ENCODE assay signal across 21 cellular contexts in the genomic region with DNA sequence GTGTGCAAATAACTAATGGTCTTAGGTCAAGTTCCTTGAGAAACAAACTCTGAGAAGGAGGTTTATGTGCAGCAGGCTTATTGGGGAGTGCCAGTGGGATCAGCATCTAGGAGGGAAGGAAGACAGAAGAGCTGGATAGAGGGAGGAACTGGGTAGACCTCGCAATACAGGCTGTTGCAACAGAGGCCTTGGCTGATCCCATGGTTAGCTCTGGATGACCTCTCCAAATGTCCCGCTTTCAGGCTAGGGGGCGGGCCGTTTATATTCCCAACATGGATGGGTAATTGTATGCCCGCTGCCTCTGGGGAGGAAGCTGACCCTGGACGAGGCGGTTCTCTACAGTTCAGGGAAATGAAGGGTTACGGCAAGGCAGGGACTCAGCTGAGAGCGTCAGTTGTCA. TPM values are rescaled to one million over a fixed set of nuclear protein-coding genes. Genes with fewer than 3 reads are reported as not detected.
DNase-seq lines count a peak whose midpoint lies in the region; ATAC-seq, FAIRE-seq and TF ChIP-seq lines count a peak whose summit lies in the region.
"Had no signal": no experiment of that assay in that cellular context is flagged by ENCODE, and none has a peak within 500 bp of the region (broad histone marks: within the 10 kb centered on the region; RNA-seq: fewer than 3 reads in every experiment).

No MANE protein-coding gene starts in this region.

- H2AFZ ChIP-seq in HepG2 (ENCODE audit: low read length): no peak overlapping the region

- intact Hi-C loops in right lobe of liver (cut with DNase I): no loop called here
- intact Hi-C loops in HepG2 (cut with micrococcal nuclease; ENCODE audit: unreplicated experiment): no loop called here

- H3K27me3 ChIP-seq in right lobe of liver: no peaks in the 10 kb centered on the region
- H3K27me3 ChIP-seq in HepG2 (ENCODE audit: control insufficient read depth in 1 of 2, insufficient read depth in 2 of 2, low read length in 2 of 2): peaks cover 1 to 19% of the 10 kb centered on the region in 2 experiments; a peak in 3 of 5 replicates

- no peak for TF ChIP-seq RAD21 in HepG2 (CRISPR knock-in tag; IDR thresholded peaks at IDR 0.05)

- ATAC-seq in right lobe of liver (peak; percentile 66 to 88 (median 76)), HepG2 (no peak; the same call in 2 of the 3 replicates), left lobe of liver (peak; percentile 90)
- ATAC-seq: GM12878 had no signal

- H3K27ac ChIP-seq in right lobe of liver (no peak overlapping the region), HepG2 (ENCODE audit: extremely low read length, insufficient read depth, low read length) (no peak overlapping the region), substantia nigra (ENCODE audit: low read depth, low read length, poor library complexity, severe bottlenecking) (peak overlapping the region; percentile 88)
- H3K27ac ChIP-seq: 22Rv1 had no signal

- in situ Hi-C loops in HepG2 (cut with HindIII; ENCODE audit: extremely low pct_ligation_motif_present, low pct_unique_long_range_greater_than_20kb): no loop called here

- peak; percentile 31 to 66 (median 64) for DNase-seq in right lobe of liver
- no peak for DNase-seq in HepG2 (ENCODE audit: low spot score)
- peak; percentile 65 for DNase-seq in left lobe of liver (ENCODE audit: low spot score)
- DNase-seq in substantia nigra (lab: John Stamatoyannopoulos, UW): no peak
- DNase-seq in midbrain (lab: John Stamatoyannopoulos, UW): no peak
- no peak for DNase-seq in SK-N-DZ (ENCODE audit: low spot score)
- no peak for DNase-seq in putamen (ENCODE audit: low spot score)
- no peak for DNase-seq in KG1 (lab: John Stamatoyannopoulos, UW)
- DNase-seq: AML-193; C1 segment of cervical spinal cord; Calu3; CD4-positive, alpha-beta T cell; DMS 273 treated with DMSO at 0.1 percent for 48 hours; GOT3; H9 had no signal

- no peaks in the 10 kb centered on the region for H3K79me2 ChIP-seq in HepG2 (ENCODE audit: insufficient read depth, low read length)

- H3K4me1 ChIP-seq in right lobe of liver: peaks cover 0 to 14% (median 0%) of the 10 kb centered on the region in 4 donors
- H3K4me1 ChIP-seq in HepG2 (ENCODE audit: insufficient read depth, low read length): no peaks in the 10 kb centered on the region

- TF ChIP-seq POLR2A in right lobe of liver (IDR thresholded peaks at IDR 0.05): no peak
- no peak for TF ChIP-seq POLR2A in HepG2 (IDR thresholded peaks at IDR 0.05; ENCODE audit: insufficient read depth in 1 of 2, low read depth in 2 of 2, low read length in 2 of 2)

- H3K36me3 ChIP-seq in right lobe of liver: no peaks in the 10 kb centered on the region
- H3K36me3 ChIP-seq in HepG2 (replicated peaks in 1 of 2; ENCODE audit: control insufficient read depth in 1 of 2, insufficient read depth in 2 of 2, low read length in 2 of 2): no peaks in the 10 kb centered on the region

- H3K4me2 ChIP-seq in HepG2 (ENCODE audit: low read depth, low read length): no peak overlapping the region

- H3K9ac ChIP-seq in HepG2 (ENCODE audit: insufficient read depth, low read depth, low read length): no peak overlapping the region

- no peaks in the 10 kb centered on the region for H4K20me1 ChIP-seq in HepG2 (ENCODE audit: insufficient read depth, low read length)

- no peaks in the 10 kb centered on the region for H3K9me3 ChIP-seq in right lobe of liver
- H3K9me3 ChIP-seq in HepG2 (ENCODE audit: low read length): peaks cover 14% of the 10 kb centered on the region

- no TSS peak for BruUV-seq in HepG2 (replicated peaks; lab: Mats Ljungman, UMichigan)

- CTCF ChIA-PET in HepG2 (lab: Yijun Ruan, JAX; ENCODE audit: low intra/inter-chr PET ratio, low total read pairs): no interaction called here

- TF ChIP-seq EP300 in HepG2 (IDR thresholded peaks at IDR 0.05; ENCODE audit: low read depth in 2 of 2, low read length in 2 of 2): no peak
- no peak for TF ChIP-seq EP300 in HepG2 (CRISPR knock-in tag; IDR thresholded peaks at IDR 0.05; ENCODE audit: borderline replicate concordance)

- POLR2A ChIA-PET in HepG2 (lab: Yijun Ruan, JAX): no interaction called here

- no peak for FAIRE-seq in HepG2 (lab: Jason Lieb, UNC)
- FAIRE-seq: GM12878, GM18507 had no signal

- TF ChIP-seq CTCF in right lobe of liver (IDR thresholded peaks at IDR 0.05): no peak
- no peak for TF ChIP-seq CTCF in HepG2 (CRISPR knock-in tag; IDR thresholded peaks at IDR 0.05)

- WGBS in right lobe of liver (ENCODE audit: insufficient coverage, low coverage, low lambda C conversion rate, missing lambda C conversion rate): 43% methylated on average over 3 of the region's 9 CpGs
- 26% methylated on average over 8 of the region's 9 CpGs for WGBS in HepG2 (ENCODE audit: low lambda C conversion rate)

- no peak overlapping the region for H3K4me3 ChIP-seq in right lobe of liver
- no peak overlapping the region for H3K4me3 ChIP-seq in HepG2 (replicated peaks in 1 of 3; ENCODE audit: insufficient read depth in 1 of 3, low read depth in 2 of 3, low read length in 3 of 3)
- H3K4me3 ChIP-seq: GM12878 had no signal

TF ChIP-seq in HepG2, 621 proteins besides CTCF, POLR2A, EP300 and RAD21:
- TF ChIP-seq ZNF547 (CRISPR knock-in tag; IDR thresholded peaks at IDR 0.05) (no peak), ZNF432 (CRISPR knock-in tag; IDR thresholded peaks at IDR 0.05; ENCODE audit: borderline replicate concordance) (no peak), FOXA1 (IDR thresholded peaks at IDR 0.05) (no peak), FOXA1 (CRISPR knock-in tag; IDR thresholded peaks at IDR 0.05) (no peak)

RNA-seq across cellular contexts. Expression of gene CAPN13, which starts 14.7 kb away (rescaled TPM):
- total RNA-seq in right lobe of liver (1 to 10 TPM in 2 of 6 experiments, under 1 TPM in 2, not detected in 2; 0.09 to 3.8 (median 1.00) TPM), HepG2 (2016; rRNA removed; fragmentation: Illumina TruSeq; extraction: Trizol) (not detected in 2 replicates), left lobe of liver (0.08 TPM)
- total RNA-seq in HepG2 (2016; cell fraction: cytosol; rRNA removed; fragmentation: Illumina TruSeq; extraction: Trizol; ENCODE audit: low read depth): not detected in 2 replicates
- not detected in 2 replicates for total RNA-seq in HepG2 (2016; cell fraction: insoluble cytoplasmic fraction; rRNA removed; fragmentation: Illumina TruSeq; extraction: Trizol)
- total RNA-seq in HepG2 (2016; cell fraction: membrane; rRNA removed; fragmentation: Illumina TruSeq; extraction: Trizol): not detected in 2 replicates
- total RNA-seq in HepG2 (2016; cell fraction: nucleus; rRNA removed; fragmentation: Illumina TruSeq; extraction: Trizol): not detected in 2 replicates
- polyA plus RNA-seq in HepG2 (2011; rRNA removed): not detected in 2 replicates
- not detected in 2 replicates for polyA plus RNA-seq in HepG2 (2011; cell fraction: cytosol; rRNA removed)
- not detected in 2 replicates for polyA plus RNA-seq in HepG2 (2011; cell fraction: nucleus; rRNA removed)
- polyA plus RNA-seq in HepG2 (2012): not detected in 2 replicates
- polyA plus RNA-seq in HepG2 (2016; cell fraction: cytosol; fragmentation: Illumina TruSeq; extraction: Trizol; ENCODE audit: low read depth): not detected in 2 replicates
- not detected in 2 replicates for polyA plus RNA-seq in HepG2 (2016; cell fraction: insoluble cytoplasmic fraction; fragmentation: Illumina TruSeq; extraction: Trizol; ENCODE audit: low read depth)
- not detected in 2 replicates for polyA plus RNA-seq in HepG2 (2016; cell fraction: membrane; fragmentation: Illumina TruSeq; extraction: Trizol; ENCODE audit: low read depth)
- polyA plus RNA-seq in HepG2 (2016; cell fraction: nucleus; fragmentation: Illumina TruSeq; extraction: Trizol; ENCODE audit: insufficient read depth, low read depth): not detected in 2 replicates
- not detected in 2 replicates for polyA minus RNA-seq in HepG2 (2011; rRNA and poly(A)+ RNA removed; ENCODE audit: low replicate concordance)
- polyA minus RNA-seq in HepG2 (2011; cell fraction: cytosol; rRNA and poly(A)+ RNA removed): not detected in 2 replicates
- not detected in 2 replicates for polyA minus RNA-seq in HepG2 (2011; cell fraction: nucleus; rRNA and poly(A)+ RNA removed)
- polyA plus RNA-seq in SK-N-DZ (2014; cell fraction: cytosol; rRNA removed): not detected in 2 replicates
- not detected in 2 replicates for polyA plus RNA-seq in SK-N-DZ (2014; cell fraction: nucleus; rRNA removed)
- total RNA-seq: A673; CD4-positive, alpha-beta T cell; Daoy had no signal
- polyA plus RNA-seq: IgD-negative memory B cell had no signal

Comparison
In these comparisons a context has a peak if more than half of its experiments do, and no peak if none do; other contexts are left out.
1. DNase-seq: peak in right lobe of liver (3 of 3) and left lobe of liver (single experiment); none in HepG2 (single experiment), substantia nigra (0 of 49), midbrain (single experiment), SK-N-DZ (single experiment), putamen (single experiment) and KG1 (single experiment).